16 cellular contexts compared by ENCODE assay signal in the genomic region with DNA sequence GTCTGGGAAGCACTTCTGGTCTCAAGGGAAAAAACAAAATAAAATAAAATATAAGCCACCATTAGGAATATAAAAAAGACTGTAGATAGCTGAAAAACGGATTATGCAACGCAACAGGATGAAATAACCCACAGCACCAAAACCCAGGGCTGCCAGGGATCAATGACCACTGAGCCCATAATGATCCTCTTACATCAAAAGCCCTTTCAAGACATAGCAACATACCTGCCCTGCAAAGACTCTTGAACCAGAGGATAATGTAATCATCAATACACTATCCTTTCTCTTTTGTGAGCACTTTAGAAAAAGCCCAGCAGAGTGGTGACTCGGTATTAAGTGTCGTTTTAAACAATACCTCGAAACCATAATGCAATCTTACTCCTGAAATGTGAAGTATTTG.
A peak's percentile ranks its signal among the peaks of the same experiment; 100 is the strongest.
DNase-seq lines count a peak whose midpoint lies in the region; TF ChIP-seq lines count a peak whose summit lies in the region.
"Had no signal": no experiment of that assay in that cellular context is flagged by ENCODE, and none has a peak within 500 bp of the region (broad histone marks: within the 10 kb centered on the region; RNA-seq: fewer than 3 reads in every experiment).

No MANE protein-coding gene starts in this region.

- H3K9me3 Mint-ChIP-seq in H9: peaks cover 5 to 6% of the 10 kb centered on the region in 2 experiments
- H3K9me3 Mint-ChIP-seq: T-helper 1 cell treated with Interleukin-12 subunit alpha and Interleukin-12 subunit beta and Interleukin-4 antibody, amounts not matched to agents 30 μg/mL and 1 μg/mL, for 36 hours had no signal

- H2AFZ ChIP-seq in H9 (ENCODE audit: low read length): no peak overlapping the region

- DNase-seq in H9 (no peak), NCI-H187 (lab: John Stamatoyannopoulos, UW) (peak; percentile 28 to 34), SK-MEL-5 (ENCODE audit: low read depth, low spot score) (peak; percentile 19), mesendoderm (no peak), NCI-H1105 (lab: John Stamatoyannopoulos, UW) (no peak), right atrium auricular region (ENCODE audit: low spot score) (no peak), 8988T (no peak)
- DNase-seq: Calu3; CD4-positive, CD25-positive, alpha-beta regulatory T cell; Kasumi-1; MM.1S; NCI-H446 treated with DMSO at 0.1 percent for 48 hours; SIG-M5 had no signal

- H3K27me3 ChIP-seq in H9 (ENCODE audit: insufficient read depth, low read length) (no peaks in the 10 kb centered on the region), mesendoderm (ENCODE audit: insufficient read depth, low read length, poor library complexity) (no peaks in the 10 kb centered on the region), right atrium auricular region (no peaks in the 10 kb centered on the region)

- H4K5ac ChIP-seq in H9 (ENCODE audit: insufficient read length, low read depth, low read length) (no peak overlapping the region), mesendoderm (ENCODE audit: low read length) (no peak overlapping the region)

- H4K8ac ChIP-seq in H9 (replicated peaks; ENCODE audit: insufficient read length, low read depth, low read length): no peak overlapping the region
- no peak overlapping the region for H4K8ac ChIP-seq in mesendoderm (ENCODE audit: low read depth, low read length)

- peak overlapping the region; percentile 22 for H3K27ac ChIP-seq in H9 (ENCODE audit: insufficient read length, low read depth, low read length)
- no peak overlapping the region for H3K27ac ChIP-seq in mesendoderm (ENCODE audit: low read depth, low read length)
- no peak overlapping the region for H3K27ac ChIP-seq in right atrium auricular region

- no peaks in the 10 kb centered on the region for H3K23me2 ChIP-seq in H9 (ENCODE audit: insufficient read length, low read depth, low read length, poor library complexity, severe bottlenecking)

- H3K9me3 ChIP-seq in H9 (ENCODE audit: control insufficient read depth, low read depth, low read length) (no peaks in the 10 kb centered on the region), right atrium auricular region (no peaks in the 10 kb centered on the region)

- no peak overlapping the region for H3K4me2 ChIP-seq in H9 (ENCODE audit: insufficient read depth, insufficient read length, low read length)
- H3K4me2 ChIP-seq in mesendoderm (ENCODE audit: low read length): no peak overlapping the region

- H3K79me2 ChIP-seq in H9 (ENCODE audit: insufficient read depth, low read length) (no peaks in the 10 kb centered on the region), mesendoderm (ENCODE audit: control insufficient read depth, insufficient read depth, low read length) (no peaks in the 10 kb centered on the region)

- no peak overlapping the region for H3T11ph ChIP-seq in H9 (ENCODE audit: low read length)

- H3K23ac ChIP-seq in H9 (ENCODE audit: insufficient read length, low read depth, low read length) (no peak overlapping the region), mesendoderm (ENCODE audit: low read length) (no peak overlapping the region)

- no peak overlapping the region for H3K14ac ChIP-seq in H9 (ENCODE audit: insufficient read depth, low read length)

- H2BK5ac ChIP-seq in H9 (ENCODE audit: insufficient read length, low read length) (no peak overlapping the region), mesendoderm (ENCODE audit: low read length) (no peak overlapping the region)

- H4K91ac ChIP-seq in H9 (ENCODE audit: insufficient read length, low read depth, low read length): no peak overlapping the region

- H3K36me3 ChIP-seq in mesendoderm (ENCODE audit: control insufficient read depth, insufficient read depth, low read length) (no peaks in the 10 kb centered on the region), right atrium auricular region (no peaks in the 10 kb centered on the region)

- no CpG with 5 or more reads among the region's 5 CpGs for WGBS in H9 (ENCODE audit: extremely low coverage, insufficient read length, low lambda C conversion rate)
- WGBS in mesendoderm (ENCODE audit: extremely low coverage, insufficient coverage, low lambda C conversion rate): no CpG with 5 or more reads among the region's 5 CpGs

- H3K4me1 ChIP-seq in H9 (ENCODE audit: insufficient read depth, low read length) (peaks cover 5% of the 10 kb centered on the region; the same call in 1 of the 2 replicates), mesendoderm (ENCODE audit: control insufficient read depth, low read depth, low read length) (no peaks in the 10 kb centered on the region), right atrium auricular region (no peaks in the 10 kb centered on the region)

- peaks cover 54 to 57% of the 10 kb centered on the region in 2 experiments for H3K4me1 Mint-ChIP-seq in H9
- H3K4me1 Mint-ChIP-seq: B cell; CD4-positive, CD25-positive, alpha-beta regulatory T cell; IgD-negative memory B cell had no signal

- H2BK120ac ChIP-seq in H9 (ENCODE audit: low read depth, low read length, poor library complexity, severe bottlenecking): no peak overlapping the region
- peak overlapping the region; percentile 38 for H2BK120ac ChIP-seq in mesendoderm (ENCODE audit: low read depth, low read length)

- H2BK20ac ChIP-seq in H9 (ENCODE audit: low read depth, low read length, poor library complexity, severe bottlenecking): no peak overlapping the region

- H2AK5ac ChIP-seq in H9 (ENCODE audit: insufficient read length, low read length) (no peak overlapping the region), mesendoderm (ENCODE audit: low read length) (no peak overlapping the region)

- H3K4me3 ChIP-seq in mesendoderm (ENCODE audit: low read length): no peak overlapping the region
- no peak overlapping the region for H3K4me3 ChIP-seq in right atrium auricular region

- H2BK15ac ChIP-seq in H9 (ENCODE audit: low read depth, low read length) (no peak overlapping the region), mesendoderm (replicated peaks; ENCODE audit: low read depth) (no peak overlapping the region)

- no peak overlapping the region for H3K18ac ChIP-seq in H9 (ENCODE audit: insufficient read length, low read depth, low read length)
- no peak overlapping the region for H3K18ac ChIP-seq in mesendoderm (ENCODE audit: low read length)

- no peaks in the 10 kb centered on the region for H3K79me1 ChIP-seq in H9 (ENCODE audit: insufficient read depth, low read depth, low read length, poor library complexity, severe bottlenecking)
- H3K79me1 ChIP-seq in mesendoderm (ENCODE audit: low read length): no peaks in the 10 kb centered on the region

- H3K36me3 Mint-ChIP-seq in H9 (ENCODE audit: insufficient read depth in 1 of 3, low read depth in 3 of 3): peaks cover 2 to 10% (median 5%) of the 10 kb centered on the region in 3 experiments; a peak in 4 of 7 replicates
- H3K36me3 Mint-ChIP-seq: CD4-positive, CD25-positive, alpha-beta regulatory T cell had no signal

- no peak overlapping the region for H3K4ac ChIP-seq in H9 (ENCODE audit: low read depth, low read length)
- H3K4ac ChIP-seq in mesendoderm (ENCODE audit: low read depth, low read length): no peak overlapping the region

- no peaks in the 10 kb centered on the region for H4K20me1 ChIP-seq in H9 (ENCODE audit: control insufficient read depth, insufficient read depth, insufficient read length)

- in situ Hi-C loops in SK-MEL-5 (cut with HindIII; ENCODE audit: low pct_unique_long_range_greater_than_20kb, low sequenced_read_pairs): no loop called here

- TF ChIP-seq CTCF in H9 (conservative IDR thresholded peaks at IDR 0.05) (no peak), right atrium auricular region (IDR thresholded peaks at IDR 0.05) (no peak)

- H3K27ac Mint-ChIP-seq in H9: peak overlapping the region in 2 of 3 experiments; percentile 93 to 98; a peak in 4 of 7 replicates
- H3K27ac Mint-ChIP-seq: B cell; CD4-positive, CD25-positive, alpha-beta regulatory T cell; IgD-negative memory B cell; T-helper 1 cell treated with Interleukin-12 subunit alpha and Interleukin-12 subunit beta and Interleukin-4 antibody, amounts not matched to agents 30 μg/mL and 1 μg/mL, for 36 hours had no signal

- no peak overlapping the region for H2BK12ac ChIP-seq in H9 (ENCODE audit: insufficient read length, low read depth, low read length)

- H3K9ac ChIP-seq in H9 (ENCODE audit: extremely low read depth, insufficient read length, low read length) (no peak overlapping the region), mesendoderm (ENCODE audit: low read length) (no peak overlapping the region)

- no peak overlapping the region for H3K4me3 Mint-ChIP-seq in H9
- H3K4me3 Mint-ChIP-seq: B cell; CD4-positive, CD25-positive, alpha-beta regulatory T cell; IgD-negative memory B cell; T-helper 1 cell treated with Interleukin-12 subunit alpha and Interleukin-12 subunit beta and Interleukin-4 antibody, amounts not matched to agents 30 μg/mL and 1 μg/mL, for 36 hours had no signal

- no peaks in the 10 kb centered on the region for H3K27me3 Mint-ChIP-seq in H9 (ENCODE audit: low read depth)
- H3K27me3 Mint-ChIP-seq: IgD-negative memory B cell had no signal

- H3K56ac ChIP-seq in H9 (ENCODE audit: insufficient read length, low read depth, low read length) (no peak overlapping the region), mesendoderm (ENCODE audit: low read length) (no peak overlapping the region)

Comparison
In these comparisons a context has a peak if more than half of its experiments do, and no peak if none do; other contexts are left out.
1. DNase-seq: peak in NCI-H187 (2 of 2) and SK-MEL-5 (single experiment); none in H9 (single experiment), mesendoderm (single experiment), NCI-H1105 (single experiment), right atrium auricular region (single experiment) and 8988T (single experiment).